8 cellular contexts compared by ENCODE assay signal in the genomic region with DNA sequence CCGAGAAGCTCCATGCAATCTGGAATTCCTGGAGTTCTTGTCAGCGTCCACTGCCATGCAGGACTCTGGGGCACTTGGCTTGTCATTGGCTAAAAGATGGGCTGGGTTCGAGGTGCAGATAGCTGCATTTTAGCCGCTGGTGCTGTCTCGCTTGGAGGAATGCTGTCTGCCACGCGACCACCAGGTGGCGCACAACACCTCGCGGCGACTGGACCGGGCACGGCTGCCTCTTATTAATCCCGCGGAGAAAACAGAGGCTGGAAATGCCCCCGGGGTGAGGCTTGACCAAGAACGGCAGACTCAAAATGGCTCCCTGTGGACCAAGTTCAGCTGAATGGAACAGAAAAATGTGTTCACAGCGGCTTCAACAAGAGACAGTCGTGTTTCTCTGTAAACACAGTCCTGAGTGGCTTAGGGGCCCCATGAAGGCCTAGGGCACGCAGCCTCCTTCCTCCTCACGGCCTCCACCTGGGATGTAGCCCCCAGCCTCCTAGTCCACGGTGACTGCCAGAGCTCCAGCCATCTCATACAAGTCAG. TPM values are rescaled to one million over a fixed set of nuclear protein-coding genes. Genes with fewer than 3 reads are reported as not detected.
DNase-seq lines count a peak whose midpoint lies in the region; ATAC-seq and TF ChIP-seq lines count a peak whose summit lies in the region.

No MANE protein-coding gene starts in this region.

- ATAC-seq in GM19324 (IDR thresholded peaks at IDR 0.05; ENCODE audit: low FRiP score, unreplicated experiment) (peak; percentile 45), gastroesophageal sphincter (peak; percentile 82)

- no peak overlapping the region for H3K4me3 ChIP-seq in gastroesophageal sphincter
- no peak overlapping the region for H3K4me3 ChIP-seq in ovary
- H3K4me3 ChIP-seq in tibial nerve, result no peak overlapping the region

- H3K9me3 ChIP-seq in gastroesophageal sphincter (peaks cover 0 to 8% (median 0%) of the 10 kb centered on the region in 3 donors), ovary (no peaks in the 10 kb centered on the region), tibial nerve (peaks cover 0 to 8% (median 2%) of the 10 kb centered on the region in 4 donors)

- TF ChIP-seq POLR2A in gastroesophageal sphincter (IDR thresholded peaks at IDR 0.05) (no peak), ovary (IDR thresholded peaks at IDR 0.05) (no peak), tibial nerve (IDR thresholded peaks at IDR 0.05) (no peak)

- H3K36me3 ChIP-seq in gastroesophageal sphincter (no peaks in the 10 kb centered on the region), ovary (no peaks in the 10 kb centered on the region), tibial nerve (no peaks in the 10 kb centered on the region)

- peaks cover 35% of the 10 kb centered on the region for H3K27me3 ChIP-seq in gastroesophageal sphincter
- H3K27me3 ChIP-seq in ovary, result no peaks in the 10 kb centered on the region
- H3K27me3 ChIP-seq in tibial nerve, result peaks cover 0 to 17% of the 10 kb centered on the region in 2 donors

- intact Hi-C loops in ovary (cut with DNase I), result loop anchor here (5.0 kb wide), 3 partner anchors 89 to 214 kb away; no protein-coding TSS in a partner anchor

- in situ Hi-C loops in KBM-7 (cut with MboI; ENCODE audit: low pct_unique_long_range_greater_than_20kb, low sequenced_read_pairs), result no loop called here

- peaks cover 0 to 36% (median 2%) of the 10 kb centered on the region in 3 donors for H3K4me1 ChIP-seq in gastroesophageal sphincter
- H3K4me1 ChIP-seq in ovary (ENCODE audit: insufficient read depth), result no peaks in the 10 kb centered on the region
- peaks cover 0 to 29% (median 3%) of the 10 kb centered on the region in 4 donors for H3K4me1 ChIP-seq in tibial nerve

- 17 to 76% methylated on average over 3 to 11 of the region's 22 CpGs for WGBS in gastroesophageal sphincter (ENCODE audit: low coverage in 1 of 2), 2 donors
- 11 to 12% (median 12%) methylated on average over 22 of the region's 22 CpGs for WGBS in ovary, 3 donors
- 12 to 13% methylated on average over 21 of the region's 22 CpGs for WGBS in tibial nerve, 2 donors

- no peak overlapping the region for H3K27ac ChIP-seq in C4-2B
- no peak overlapping the region for H3K27ac ChIP-seq in gastroesophageal sphincter
- H3K27ac ChIP-seq in ovary, result no peak overlapping the region
- no peak overlapping the region for H3K27ac ChIP-seq in tibial nerve

- no peak for TF ChIP-seq EP300 in gastroesophageal sphincter (IDR thresholded peaks at IDR 0.05)
- TF ChIP-seq EP300 in ovary (IDR thresholded peaks at IDR 0.05), result no peak
- no peak for TF ChIP-seq EP300 in tibial nerve (IDR thresholded peaks at IDR 0.05)

- TF ChIP-seq CTCF in C4-2B (conservative IDR thresholded peaks at IDR 0.05) (peak; percentile 99), gastroesophageal sphincter (IDR thresholded peaks at IDR 0.05) (peak; percentile 90 to 97 (median 96)), ovary (IDR thresholded peaks at IDR 0.05) (peak; percentile 85 to 91 (median 90)), tibial nerve (IDR thresholded peaks at IDR 0.05) (peak; percentile 88 to 98 (median 91))

- peak; percentile 75 for DNase-seq in KBM-7
- DNase-seq in SHP77 treated with DMSO at 0.1 percent for 48 hours (lab: John Stamatoyannopoulos, UW), result peak; percentile 14
- peak; percentile 80 for DNase-seq in activated gamma-delta T cell treated with Interleukin-2 at 50 U/mL for 16 hours
- peak; percentile 68 to 88 (median 80) for DNase-seq in ovary
- peak; percentile 66 to 74 for DNase-seq in tibial nerve (ENCODE audit: low spot score in 2 of 2)

RNA-seq across cellular contexts. Expression of a gene that starts 46.2 kb away (rescaled TPM):
- under 1 TPM in 2 of 4 donors, not detected in 2; 0.69 TPM for total RNA-seq in gastroesophageal sphincter
- under 1 TPM in 2 of 7 donors, not detected in 5; 0.26 to 0.95 TPM for total RNA-seq in ovary
- not detected for polyA plus RNA-seq in ovary
- not detected for total RNA-seq in tibial nerve

Comparison
In these comparisons a context has a peak if more than half of its experiments do, and no peak if none do; other contexts are left out.
1. DNase-seq: peak in every context shown above with its lines; median percentile 80 in activated gamma-delta T cell treated with Interleukin-2 at 50 U/mL for 16 hours; 80 in ovary; 75 in KBM-7; 70 in tibial nerve; 14 in SHP77 treated with DMSO at 0.1 percent for 48 hours.